In the genomic region with DNA sequence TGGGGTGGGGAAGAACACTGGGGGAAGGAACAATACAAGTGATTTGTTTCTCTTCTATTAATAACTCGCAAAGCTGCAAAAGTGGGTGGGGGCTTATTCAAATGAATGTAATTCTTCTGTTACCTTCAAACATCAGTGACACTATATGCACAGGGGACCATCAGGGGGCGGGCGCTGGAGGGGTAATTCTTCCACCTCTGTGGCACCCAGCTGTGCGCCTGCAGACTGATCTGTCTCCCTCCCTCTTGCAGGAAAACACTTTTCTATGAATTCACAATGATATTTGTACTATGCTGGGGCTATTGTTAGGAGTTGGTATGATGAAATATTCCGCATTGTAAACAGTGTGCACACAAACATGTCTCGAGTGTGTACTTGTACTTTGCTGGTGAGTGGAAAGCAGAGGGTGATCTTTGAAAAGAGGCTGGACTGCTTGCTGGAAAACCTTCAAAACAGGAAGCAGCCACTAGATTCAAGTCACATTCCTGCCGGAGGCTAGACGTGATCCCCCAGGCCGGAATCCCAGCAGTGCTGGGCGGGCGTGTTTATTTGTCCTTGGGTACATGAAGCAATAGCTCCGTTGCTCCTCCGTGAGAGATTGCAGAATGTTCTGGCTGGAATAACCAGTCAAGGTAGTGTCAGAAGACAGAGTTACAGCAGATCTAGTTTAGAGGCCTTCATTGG, we compare ENCODE assay signal across 8 cellular contexts. TPM values are rescaled to one million over a fixed set of nuclear protein-coding genes. Genes with fewer than 3 reads are reported as not detected.
DNase-seq lines count a peak whose midpoint lies in the region; ATAC-seq and TF ChIP-seq lines count a peak whose summit lies in the region.

No MANE protein-coding gene starts in this region.

- no peak overlapping the region for H3K4me3 ChIP-seq in mesodermal cell (ENCODE audit: extremely low read depth, insufficient read depth, low read length, poor library complexity, severe bottlenecking)

- TF ChIP-seq CTCF in 22Rv1 (IDR thresholded peaks at IDR 0.05), result no peak

- no peaks in the 10 kb centered on the region for H3K9me3 ChIP-seq in mesodermal cell (ENCODE audit: control insufficient read depth, low read length)

- peak overlapping the region; percentile 13; the same call in 1 of the 2 replicates for H3K27ac ChIP-seq in 22Rv1
- peak overlapping the region; percentile 19 for H3K27ac ChIP-seq in mesodermal cell (ENCODE audit: low read depth, low read length, severe bottlenecking)

- H3K36me3 ChIP-seq in mesodermal cell (ENCODE audit: control insufficient read depth, insufficient read depth, low read length), result no peaks in the 10 kb centered on the region

- in situ Hi-C loops in KBM-7 (cut with MboI; ENCODE audit: low pct_unique_long_range_greater_than_20kb, low sequenced_read_pairs), result no loop called here

- WGBS in mesodermal cell (ENCODE audit: insufficient coverage in 2 of 2), 2 experiments, result 24 to 49% methylated on average over 7 to 8 of the region's 13 CpGs

- H3K4me1 ChIP-seq in mesodermal cell (ENCODE audit: control insufficient read depth, insufficient read depth, low read length, poor library complexity, severe bottlenecking), result peaks cover 22% of the 10 kb centered on the region

- DNase-seq in NCI-H1417 (lab: John Stamatoyannopoulos, UW) (peak; percentile 8 to 85 (median 59)), dedifferentiated amniotic fluid mesenchymal stem cell (ENCODE audit: extremely low spot score) (peak; percentile 78), RPMI8226 (no peak), activated T-cell treated with anti-CD3 and anti-CD28 coated beads for 4 hours (no peak), KBM-7 (no peak)

- no peak for ATAC-seq in GM21447 (IDR thresholded peaks at IDR 0.05; ENCODE audit: unreplicated experiment)

RNA-seq across cellular contexts. Expression of a gene that starts 15.8 kb away (rescaled TPM):
- 47.7 TPM for polyA plus RNA-seq in mesodermal cell (2013, experiment 1 of 2)
- 49.0 TPM for polyA plus RNA-seq in mesodermal cell (2013, experiment 2 of 2)

Comparison
In these comparisons a context has a peak if more than half of its experiments do, and no peak if none do; other contexts are left out.
1. DNase-seq: peak in NCI-H1417 (3 of 3) and dedifferentiated amniotic fluid mesenchymal stem cell (single experiment); none in RPMI8226 (single experiment), activated T-cell treated with anti-CD3 and anti-CD28 coated beads for 4 hours (single experiment) and KBM-7 (single experiment).